8 cellular contexts compared by ENCODE assay signal in the genomic region with DNA sequence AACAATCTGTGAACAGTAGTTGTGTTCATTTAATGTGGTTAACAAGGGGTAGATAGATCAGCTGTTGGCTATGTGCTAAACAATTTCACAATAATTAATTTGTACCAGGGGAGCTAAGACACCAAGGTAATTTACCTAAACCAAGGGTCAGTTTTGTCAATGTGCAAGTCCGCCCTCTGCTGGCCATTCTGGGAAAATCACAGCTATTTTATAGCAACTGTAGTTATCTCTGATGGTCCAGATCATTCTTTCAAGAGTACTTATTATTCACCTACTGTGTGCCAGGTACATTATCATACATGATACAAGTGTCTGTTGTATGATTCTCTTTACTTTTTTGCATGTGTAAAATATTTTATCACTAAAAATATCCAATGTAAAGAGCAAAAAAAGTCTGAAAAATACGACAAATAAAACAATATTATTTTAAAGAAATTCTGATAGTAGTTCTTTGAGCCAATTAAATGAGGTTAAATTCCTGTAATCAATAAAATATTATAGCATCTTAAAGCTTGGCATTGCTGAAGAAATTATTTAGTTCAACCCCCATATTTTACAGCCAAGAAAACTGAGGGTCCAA.
DNase-seq lines count a peak whose midpoint lies in the region; ATAC-seq and TF ChIP-seq lines count a peak whose summit lies in the region.

No MANE protein-coding gene starts in this region.

- H3K4me3 Mint-ChIP-seq in activated CD8-positive, alpha-beta T cell treated with anti-CD3 and anti-CD28 coated beads for 36 hours = no peak overlapping the region

- H2AFZ ChIP-seq in fibroblast of lung (ENCODE audit: low read length) = no peak overlapping the region

- no peaks in the 10 kb centered on the region for H3K4me1 ChIP-seq in fibroblast of lung (ENCODE audit: control insufficient read depth, extremely low read depth, insufficient read depth, low read length)
- H3K4me1 ChIP-seq in uterus = no peaks in the 10 kb centered on the region

- no peaks in the 10 kb centered on the region for H3K36me3 Mint-ChIP-seq in activated CD8-positive, alpha-beta T cell treated with anti-CD3 and anti-CD28 coated beads for 36 hours (ENCODE audit: low read depth)

- no peaks in the 10 kb centered on the region for H3K27me3 Mint-ChIP-seq in activated CD8-positive, alpha-beta T cell treated with anti-CD3 and anti-CD28 coated beads for 36 hours

- H3K27ac Mint-ChIP-seq in activated CD8-positive, alpha-beta T cell treated with anti-CD3 and anti-CD28 coated beads for 36 hours = no peak overlapping the region

- no peak overlapping the region for H3K4me2 ChIP-seq in fibroblast of lung (ENCODE audit: extremely low read depth, insufficient read depth, low read length)

- TF ChIP-seq CTCF in activated CD8-positive, alpha-beta T cell treated with anti-CD3 and anti-CD28 coated beads for 36 hours (IDR thresholded peaks at IDR 0.05) = peak; percentile 81
- TF ChIP-seq CTCF in fibroblast of lung (conservative IDR thresholded peaks at IDR 0.05 in 1 of 2, IDR thresholded peaks at IDR 0.05 in 1 of 2; ENCODE audit: low read depth in 1 of 2, low read length in 2 of 2) (peak; percentile 70 to 75), uterus (IDR thresholded peaks at IDR 0.05) (peak; percentile 56 to 72 (median 66))

- H3K27ac ChIP-seq in fibroblast of lung (ENCODE audit: insufficient read depth, low read length) (no peak overlapping the region), uterus (no peak overlapping the region)

- CTCF ChIA-PET in activated CD8-positive, alpha-beta T cell treated with anti-CD3 and anti-CD28 coated beads for 36 hours (lab: Charles Lee) = interaction anchor here (0.6 to 3.3 kb wide), 33 partner anchors 9 to 558 kb away, joined by 3 to 44 read pairs (median 4); no protein-coding TSS in a partner anchor

- no peaks in the 10 kb centered on the region for H4K20me1 ChIP-seq in fibroblast of lung (ENCODE audit: control insufficient read depth, extremely low read depth, insufficient read depth, low read length)

- TF ChIP-seq POLR2A in uterus (IDR thresholded peaks at IDR 0.05) = no peak

- H3K27me3 ChIP-seq in fibroblast of lung (ENCODE audit: control insufficient read depth, insufficient read depth, low read length) = no peaks in the 10 kb centered on the region
- H3K27me3 ChIP-seq in uterus = no peaks in the 10 kb centered on the region

- H3K9me3 Mint-ChIP-seq in activated CD8-positive, alpha-beta T cell treated with anti-CD3 and anti-CD28 coated beads for 36 hours = no peaks in the 10 kb centered on the region

- DNase-seq in NCI-H1436 (lab: John Stamatoyannopoulos, UW) (peak; percentile 23), NCI-H1436 treated with DMSO at 0.1 percent for 48 hours (lab: John Stamatoyannopoulos, UW) (no peak), NCI-H446 treated with DMSO at 0.1 percent for 48 hours (lab: John Stamatoyannopoulos, UW) (peak; percentile 6), fibroblast of lung (ENCODE audit: low read depth in 2 of 2) (peak; percentile 7 to 32), non-pigmented ciliary epithelial cell (ENCODE audit: low read depth) (peak; percentile 1), uterus (peak; percentile 26 to 40)
- peak; percentile 77 for DNase-seq in activated CD8-positive, alpha-beta T cell treated with anti-CD3 and anti-CD28 coated beads for 36 hours

- no peak overlapping the region for H3K9ac ChIP-seq in fibroblast of lung (ENCODE audit: insufficient read depth, low read length)

- intact Hi-C loops in activated CD8-positive, alpha-beta T cell treated with anti-CD3 and anti-CD28 coated beads for 36 hours (cut with micrococcal nuclease) = loop anchor here (5.0 kb wide), 1 partner anchor 552 kb away; no protein-coding TSS in a partner anchor
- intact Hi-C loops in uterus (cut with DNase I; ENCODE audit: low total_unique reads) = no loop called here

- no peaks in the 10 kb centered on the region for H3K79me2 ChIP-seq in fibroblast of lung (ENCODE audit: control insufficient read depth, insufficient read depth, low read length)

- no peaks in the 10 kb centered on the region for H3K36me3 ChIP-seq in fibroblast of lung (ENCODE audit: control insufficient read depth, insufficient read depth, low read length)
- no peaks in the 10 kb centered on the region for H3K36me3 ChIP-seq in uterus

- H3K4me1 Mint-ChIP-seq in activated CD8-positive, alpha-beta T cell treated with anti-CD3 and anti-CD28 coated beads for 36 hours (ENCODE audit: low read depth) = no peaks in the 10 kb centered on the region

- H3K4me3 ChIP-seq in fibroblast of lung (replicated peaks in 1 of 4; ENCODE audit: control extremely low read depth in 1 of 4, insufficient read depth in 1 of 4, low read depth in 3 of 4, low read length in 4 of 4) (no peak overlapping the region), uterus (no peak overlapping the region)

- no peaks in the 10 kb centered on the region for H3K9me3 ChIP-seq in fibroblast of lung (ENCODE audit: control insufficient read depth, insufficient read depth, low read depth, low read length)
- no peaks in the 10 kb centered on the region for H3K9me3 ChIP-seq in uterus

- peak; percentile 47 for ATAC-seq in HG02588 (IDR thresholded peaks at IDR 0.05; ENCODE audit: unreplicated experiment)
- no peak for ATAC-seq in activated CD8-positive, alpha-beta T cell treated with anti-CD3 and anti-CD28 coated beads for 36 hours

- POLR2A ChIA-PET in activated CD8-positive, alpha-beta T cell treated with anti-CD3 and anti-CD28 coated beads for 36 hours (lab: Charles Lee) = no interaction called here
